1 cellular context compared by ENCODE assay signal in genomic region chr3:169575381-169575780, GRCh38.
A peak's percentile ranks its signal among the peaks of the same experiment; 100 is the strongest.
TF ChIP-seq lines count a peak whose summit lies in the region.

No MANE protein-coding gene starts in this region.

TF ChIP-seq in HEK293, 187 proteins besides CTCF, POLR2A, EP300 and RAD21 (continued from another document and continues in another):
- TF ChIP-seq REST (tag by site-specific recombination; IDR thresholded peaks at IDR 0.05) (no peak), ZNF2 (tag by site-specific recombination; IDR thresholded peaks at IDR 0.05) (no peak), ZNF391 (tag by site-specific recombination; IDR thresholded peaks at IDR 0.05; ENCODE audit: borderline replicate concordance, low read depth) (no peak), ZBTB26 (tag by site-specific recombination; optimal IDR thresholded peaks at IDR 0.05) (no peak), ZNF600 (tag by site-specific recombination; IDR thresholded peaks at IDR 0.05) (peak; percentile 53; the same call in 1 of the 2 replicates), ZNF148 (tag by site-specific recombination; IDR thresholded peaks at IDR 0.05; ENCODE audit: borderline replicate concordance) (no peak), ZNF146 (tag by site-specific recombination; IDR thresholded peaks at IDR 0.05) (no peak), ZIC2 (tag by site-specific recombination; IDR thresholded peaks at IDR 0.05) (0 out of 2 replicates have a peak, but pooled peaks have one; percentile 17), ZNF398 (tag by site-specific recombination; IDR thresholded peaks at IDR 0.05) (no peak), ZNF292 (tag by site-specific recombination; IDR thresholded peaks at IDR 0.05; ENCODE audit: borderline replicate concordance, low read depth) (no peak), BCL6B (tag by site-specific recombination; IDR thresholded peaks at IDR 0.05) (no peak), ZNF280C (tag by site-specific recombination; IDR thresholded peaks at IDR 0.05) (no peak), ZNF76 (tag by site-specific recombination; IDR thresholded peaks at IDR 0.05; ENCODE audit: borderline replicate concordance, low read depth) (no peak), PRDM2 (tag by site-specific recombination; IDR thresholded peaks at IDR 0.05; ENCODE audit: borderline replicate concordance) (no peak), ZNF518A (tag by site-specific recombination; conservative IDR thresholded peaks at IDR 0.05; ENCODE audit: low read depth) (no peak), ZNF501 (tag by site-specific recombination; IDR thresholded peaks at IDR 0.05) (no peak)
